In the genomic region with DNA sequence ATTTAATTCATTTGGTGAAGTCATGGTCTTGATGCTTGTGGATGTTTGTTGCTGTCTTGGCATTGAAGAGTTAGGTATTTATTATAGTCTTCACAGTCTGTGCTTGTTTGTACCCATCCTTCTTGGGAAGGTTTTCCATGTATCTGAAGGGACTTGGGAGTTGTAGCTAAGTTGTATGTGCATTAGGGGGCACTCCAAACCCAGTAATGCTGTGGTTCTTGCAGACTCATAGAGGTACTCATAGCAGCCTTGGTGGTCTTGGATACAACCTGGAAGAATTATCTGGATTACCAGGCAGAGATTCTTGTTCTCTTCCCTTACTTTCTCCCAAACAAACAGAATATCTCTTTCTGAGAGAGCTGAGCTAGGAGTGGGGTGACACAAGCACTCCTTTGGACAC, we compare ENCODE assay signal across 1 cellular context.
TF ChIP-seq lines count a peak whose summit lies in the region.

No MANE protein-coding gene starts in this region.

TF ChIP-seq in HCT116, 20 proteins besides CTCF, POLR2A, EP300 and RAD21 (continued from another document):
- TF ChIP-seq, protein P1, sequence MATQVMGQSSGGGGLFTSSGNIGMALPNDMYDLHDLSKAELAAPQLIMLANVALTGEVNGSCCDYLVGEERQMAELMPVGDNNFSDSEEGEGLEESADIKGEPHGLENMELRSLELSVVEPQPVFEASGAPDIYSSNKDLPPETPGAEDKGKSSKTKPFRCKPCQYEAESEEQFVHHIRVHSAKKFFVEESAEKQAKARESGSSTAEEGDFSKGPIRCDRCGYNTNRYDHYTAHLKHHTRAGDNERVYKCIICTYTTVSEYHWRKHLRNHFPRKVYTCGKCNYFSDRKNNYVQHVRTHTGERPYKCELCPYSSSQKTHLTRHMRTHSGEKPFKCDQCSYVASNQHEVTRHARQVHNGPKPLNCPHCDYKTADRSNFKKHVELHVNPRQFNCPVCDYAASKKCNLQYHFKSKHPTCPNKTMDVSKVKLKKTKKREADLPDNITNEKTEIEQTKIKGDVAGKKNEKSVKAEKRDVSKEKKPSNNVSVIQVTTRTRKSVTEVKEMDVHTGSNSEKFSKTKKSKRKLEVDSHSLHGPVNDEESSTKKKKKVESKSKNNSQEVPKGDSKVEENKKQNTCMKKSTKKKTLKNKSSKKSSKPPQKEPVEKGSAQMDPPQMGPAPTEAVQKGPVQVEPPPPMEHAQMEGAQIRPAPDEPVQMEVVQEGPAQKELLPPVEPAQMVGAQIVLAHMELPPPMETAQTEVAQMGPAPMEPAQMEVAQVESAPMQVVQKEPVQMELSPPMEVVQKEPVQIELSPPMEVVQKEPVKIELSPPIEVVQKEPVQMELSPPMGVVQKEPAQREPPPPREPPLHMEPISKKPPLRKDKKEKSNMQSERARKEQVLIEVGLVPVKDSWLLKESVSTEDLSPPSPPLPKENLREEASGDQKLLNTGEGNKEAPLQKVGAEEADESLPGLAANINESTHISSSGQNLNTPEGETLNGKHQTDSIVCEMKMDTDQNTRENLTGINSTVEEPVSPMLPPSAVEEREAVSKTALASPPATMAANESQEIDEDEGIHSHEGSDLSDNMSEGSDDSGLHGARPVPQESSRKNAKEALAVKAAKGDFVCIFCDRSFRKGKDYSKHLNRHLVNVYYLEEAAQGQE (IDR thresholded peaks at IDR 0.05; ENCODE audit: low read depth): no peak
- no peak for TF ChIP-seq TCF7L2 (IDR thresholded peaks at IDR 0.05; ENCODE audit: borderline replicate concordance, extremely low read depth, insufficient read depth, insufficient read length)
- no peak for TF ChIP-seq EGR1 (IDR thresholded peaks at IDR 0.05; ENCODE audit: low read depth)
- TF ChIP-seq POLR2AphosphoS5 (IDR thresholded peaks at IDR 0.05; ENCODE audit: low read depth, low read length): no peak
- TF ChIP-seq ELF1 (IDR thresholded peaks at IDR 0.05; ENCODE audit: borderline replicate concordance, low read depth): no peak
- no peak for TF ChIP-seq CEBPB (IDR thresholded peaks at IDR 0.05; ENCODE audit: low read depth)
